In the genomic region with DNA sequence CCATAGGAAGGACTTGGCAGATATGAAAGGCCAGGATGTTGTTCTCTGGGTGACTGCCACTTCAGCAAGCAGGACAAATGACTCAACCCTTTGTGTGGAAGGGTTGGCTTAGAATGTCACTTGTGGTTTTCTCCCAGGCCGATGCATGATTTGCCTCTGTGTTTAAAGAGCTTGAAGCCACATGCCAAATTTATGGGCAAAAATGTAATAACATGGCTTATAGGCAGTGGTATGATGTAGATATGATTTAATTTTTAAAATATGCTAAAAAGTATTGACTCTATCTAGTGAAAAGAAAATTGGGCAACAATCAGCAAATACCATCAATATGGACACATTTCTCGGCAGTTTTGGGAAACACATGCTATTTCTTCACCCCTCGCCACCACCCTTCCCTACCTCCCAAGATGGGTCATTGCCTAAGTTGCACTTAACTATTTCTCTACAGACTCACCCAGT, we compare ENCODE assay signal across 10 cellular contexts.
DNase-seq lines count a peak whose midpoint lies in the region; ATAC-seq, FAIRE-seq and TF ChIP-seq lines count a peak whose summit lies in the region.
"Had no signal": no experiment of that assay in that cellular context is flagged by ENCODE, and none has a peak within 500 bp of the region (broad histone marks: within the 10 kb centered on the region; RNA-seq: fewer than 3 reads in every experiment).

No MANE protein-coding gene starts in this region.

- DNase-seq in Daoy (ENCODE audit: low read depth) (peak; percentile 89), MV-4-11 (lab: John Stamatoyannopoulos, UW) (peak; percentile 90), bronchial epithelial cell (ENCODE audit: low read depth) (peak; percentile 30), trophoblast cell (peak; percentile 19 to 71), NCI-H2107 (lab: John Stamatoyannopoulos, UW) (no peak), D341Med (ENCODE audit: low spot score) (no peak)
- DNase-seq: activated CD4-positive, alpha-beta memory T cell treated with anti-CD3 and anti-CD28 coated beads, Interleukin-2, amount 10 ng/mL, durations not matched to agents 7 days and 5 days; right lobe of liver had no signal

- no peak overlapping the region for H4K8ac ChIP-seq in trophoblast cell (ENCODE audit: low read depth, low read length)

- H2BK5ac ChIP-seq in trophoblast cell (ENCODE audit: low read depth, low read length, poor library complexity): no peak overlapping the region

- H3K79me2 ChIP-seq in trophoblast cell (ENCODE audit: control insufficient read depth, insufficient read depth, low read length, poor library complexity): no peaks in the 10 kb centered on the region

- no peak overlapping the region for H3K23ac ChIP-seq in trophoblast cell (ENCODE audit: low read length)

- no peak overlapping the region for H4K12ac ChIP-seq in trophoblast cell (ENCODE audit: low read depth, low read length)

- H3K9ac ChIP-seq in trophoblast cell (ENCODE audit: low read length): no peak overlapping the region

- H3K4me3 ChIP-seq in bronchial epithelial cell (ENCODE audit: low read depth, low read length) (no peak overlapping the region), trophoblast cell (ENCODE audit: low read depth, low read length) (no peak overlapping the region)
- H3K4me3 ChIP-seq: right lobe of liver had no signal

- H2BK12ac ChIP-seq in trophoblast cell (ENCODE audit: low read length): no peak overlapping the region

- peaks cover 2% of the 10 kb centered on the region for H3K9me3 ChIP-seq in trophoblast cell (ENCODE audit: insufficient read depth, low read depth, low read length)
- H3K9me3 ChIP-seq: right lobe of liver had no signal

- H2AFZ ChIP-seq in trophoblast cell (ENCODE audit: insufficient read depth, low read length, poor library complexity): no peak overlapping the region

- FAIRE-seq in bronchial epithelial cell (lab: Jason Lieb, UNC): no peak

- H3K79me1 ChIP-seq in trophoblast cell (ENCODE audit: low read length): no peaks in the 10 kb centered on the region

- peaks cover 0 to 4% of the 10 kb centered on the region in 2 experiments for H3K4me1 ChIP-seq in trophoblast cell (ENCODE audit: control insufficient read depth in 1 of 2, insufficient read depth in 2 of 2, low read length in 2 of 2)
- H3K4me1 ChIP-seq: right lobe of liver had no signal

- H2AK5ac ChIP-seq in trophoblast cell (ENCODE audit: low read length): no peak overlapping the region

- no peak overlapping the region for H3K18ac ChIP-seq in trophoblast cell (ENCODE audit: low read length)

- H3K4me2 ChIP-seq in trophoblast cell (ENCODE audit: low read length): no peak overlapping the region

- TF ChIP-seq CTCF in bronchial epithelial cell (IDR thresholded peaks at IDR 0.05; ENCODE audit: insufficient read depth, low read length, severe bottlenecking): no peak

- no peak overlapping the region for H3K27ac ChIP-seq in trophoblast cell (ENCODE audit: low read depth, low read length)
- H3K27ac ChIP-seq: right lobe of liver had no signal

- H3K14ac ChIP-seq in trophoblast cell (ENCODE audit: low read length): no peak overlapping the region

- no peaks in the 10 kb centered on the region for H3K27me3 ChIP-seq in bronchial epithelial cell (ENCODE audit: control insufficient read depth, insufficient read depth, low read length)
- no peaks in the 10 kb centered on the region for H3K27me3 ChIP-seq in trophoblast cell (ENCODE audit: insufficient read depth, low read length)
- H3K27me3 ChIP-seq: right lobe of liver had no signal

- H3K4ac ChIP-seq in trophoblast cell (ENCODE audit: low read depth, low read length): no peak overlapping the region

- ATAC-seq in GM19328 (IDR thresholded peaks at IDR 0.05; ENCODE audit: unreplicated experiment) (no peak), GM21528 (IDR thresholded peaks at IDR 0.05; ENCODE audit: low FRiP score, unreplicated experiment) (no peak)

- H4K91ac ChIP-seq in trophoblast cell (ENCODE audit: low read depth, low read length): no peak overlapping the region

- no peaks in the 10 kb centered on the region for H3K36me3 ChIP-seq in bronchial epithelial cell (ENCODE audit: control insufficient read depth, insufficient read depth, low read length)
- H3K36me3 ChIP-seq in trophoblast cell (ENCODE audit: control insufficient read depth in 1 of 2, insufficient read depth in 2 of 2, low read length in 2 of 2): peaks cover 2 to 3% of the 10 kb centered on the region in 2 experiments
- H3K36me3 ChIP-seq: right lobe of liver had no signal

- no CpG with 5 or more reads among the region's 3 CpGs for WGBS in trophoblast cell (ENCODE audit: extremely low coverage, insufficient coverage, insufficient read length)

- no peak overlapping the region for H2BK120ac ChIP-seq in trophoblast cell (ENCODE audit: insufficient read depth, low read length, poor library complexity)

Comparison
In these comparisons a context has a peak if more than half of its experiments do, and no peak if none do; other contexts are left out.
1. DNase-seq: peak in Daoy (single experiment), MV-4-11 (single experiment), bronchial epithelial cell (single experiment) and trophoblast cell (2 of 2); none in NCI-H2107 (single experiment) and D341Med (single experiment).